ENCODE assay signal across 1 cellular context in genomic region chr5:91137647-91138046, GRCh38.
TF ChIP-seq lines count a peak whose summit lies in the region.

No MANE protein-coding gene starts in this region.

TF ChIP-seq in WTC11, 78 proteins besides CTCF, POLR2A, EP300 and RAD21 (continued from another document):
- TF ChIP-seq, protein P1, sequence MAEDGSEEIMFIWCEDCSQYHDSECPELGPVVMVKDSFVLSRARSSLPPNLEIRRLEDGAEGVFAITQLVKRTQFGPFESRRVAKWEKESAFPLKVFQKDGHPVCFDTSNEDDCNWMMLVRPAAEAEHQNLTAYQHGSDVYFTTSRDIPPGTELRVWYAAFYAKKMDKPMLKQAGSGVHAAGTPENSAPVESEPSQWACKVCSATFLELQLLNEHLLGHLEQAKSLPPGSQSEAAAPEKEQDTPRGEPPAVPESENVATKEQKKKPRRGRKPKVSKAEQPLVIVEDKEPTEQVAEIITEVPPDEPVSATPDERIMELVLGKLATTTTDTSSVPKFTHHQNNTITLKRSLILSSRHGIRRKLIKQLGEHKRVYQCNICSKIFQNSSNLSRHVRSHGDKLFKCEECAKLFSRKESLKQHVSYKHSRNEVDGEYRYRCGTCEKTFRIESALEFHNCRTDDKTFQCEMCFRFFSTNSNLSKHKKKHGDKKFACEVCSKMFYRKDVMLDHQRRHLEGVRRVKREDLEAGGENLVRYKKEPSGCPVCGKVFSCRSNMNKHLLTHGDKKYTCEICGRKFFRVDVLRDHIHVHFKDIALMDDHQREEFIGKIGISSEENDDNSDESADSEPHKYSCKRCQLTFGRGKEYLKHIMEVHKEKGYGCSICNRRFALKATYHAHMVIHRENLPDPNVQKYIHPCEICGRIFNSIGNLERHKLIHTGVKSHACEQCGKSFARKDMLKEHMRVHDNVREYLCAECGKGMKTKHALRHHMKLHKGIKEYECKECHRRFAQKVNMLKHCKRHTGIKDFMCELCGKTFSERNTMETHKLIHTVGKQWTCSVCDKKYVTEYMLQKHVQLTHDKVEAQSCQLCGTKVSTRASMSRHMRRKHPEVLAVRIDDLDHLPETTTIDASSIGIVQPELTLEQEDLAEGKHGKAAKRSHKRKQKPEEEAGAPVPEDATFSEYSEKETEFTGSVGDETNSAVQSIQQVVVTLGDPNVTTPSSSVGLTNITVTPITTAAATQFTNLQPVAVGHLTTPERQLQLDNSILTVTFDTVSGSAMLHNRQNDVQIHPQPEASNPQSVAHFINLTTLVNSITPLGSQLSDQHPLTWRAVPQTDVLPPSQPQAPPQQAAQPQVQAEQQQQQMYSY (CRISPR knock-in tag; IDR thresholded peaks at IDR 0.05): no peak
- TF ChIP-seq ZNF671 (CRISPR knock-in tag; IDR thresholded peaks at IDR 0.05) (no peak), NFYB (CRISPR knock-in tag; conservative IDR thresholded peaks at IDR 0.05; ENCODE audit: low read depth) (no peak)
- TF ChIP-seq, protein P2, sequence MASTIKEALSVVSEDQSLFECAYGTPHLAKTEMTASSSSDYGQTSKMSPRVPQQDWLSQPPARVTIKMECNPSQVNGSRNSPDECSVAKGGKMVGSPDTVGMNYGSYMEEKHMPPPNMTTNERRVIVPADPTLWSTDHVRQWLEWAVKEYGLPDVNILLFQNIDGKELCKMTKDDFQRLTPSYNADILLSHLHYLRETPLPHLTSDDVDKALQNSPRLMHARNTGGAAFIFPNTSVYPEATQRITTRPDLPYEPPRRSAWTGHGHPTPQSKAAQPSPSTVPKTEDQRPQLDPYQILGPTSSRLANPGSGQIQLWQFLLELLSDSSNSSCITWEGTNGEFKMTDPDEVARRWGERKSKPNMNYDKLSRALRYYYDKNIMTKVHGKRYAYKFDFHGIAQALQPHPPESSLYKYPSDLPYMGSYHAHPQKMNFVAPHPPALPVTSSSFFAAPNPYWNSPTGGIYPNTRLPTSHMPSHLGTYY (CRISPR knock-in tag; IDR thresholded peaks at IDR 0.05): no peak
- TF ChIP-seq, protein P3, sequence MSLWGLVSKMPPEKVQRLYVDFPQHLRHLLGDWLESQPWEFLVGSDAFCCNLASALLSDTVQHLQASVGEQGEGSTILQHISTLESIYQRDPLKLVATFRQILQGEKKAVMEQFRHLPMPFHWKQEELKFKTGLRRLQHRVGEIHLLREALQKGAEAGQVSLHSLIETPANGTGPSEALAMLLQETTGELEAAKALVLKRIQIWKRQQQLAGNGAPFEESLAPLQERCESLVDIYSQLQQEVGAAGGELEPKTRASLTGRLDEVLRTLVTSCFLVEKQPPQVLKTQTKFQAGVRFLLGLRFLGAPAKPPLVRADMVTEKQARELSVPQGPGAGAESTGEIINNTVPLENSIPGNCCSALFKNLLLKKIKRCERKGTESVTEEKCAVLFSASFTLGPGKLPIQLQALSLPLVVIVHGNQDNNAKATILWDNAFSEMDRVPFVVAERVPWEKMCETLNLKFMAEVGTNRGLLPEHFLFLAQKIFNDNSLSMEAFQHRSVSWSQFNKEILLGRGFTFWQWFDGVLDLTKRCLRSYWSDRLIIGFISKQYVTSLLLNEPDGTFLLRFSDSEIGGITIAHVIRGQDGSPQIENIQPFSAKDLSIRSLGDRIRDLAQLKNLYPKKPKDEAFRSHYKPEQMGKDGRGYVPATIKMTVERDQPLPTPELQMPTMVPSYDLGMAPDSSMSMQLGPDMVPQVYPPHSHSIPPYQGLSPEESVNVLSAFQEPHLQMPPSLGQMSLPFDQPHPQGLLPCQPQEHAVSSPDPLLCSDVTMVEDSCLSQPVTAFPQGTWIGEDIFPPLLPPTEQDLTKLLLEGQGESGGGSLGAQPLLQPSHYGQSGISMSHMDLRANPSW (CRISPR knock-in tag; conservative IDR thresholded peaks at IDR 0.05; ENCODE audit: low read depth): no peak
TF ChIP-seq in WTC11: peak in this region for 0.
